Comparison of ENCODE assay signal across 18 cellular contexts in genomic region chr10:88828310-88828709, GRCh38. TPM values are rescaled to one million over a fixed set of nuclear protein-coding genes. Genes with fewer than 3 reads are reported as not detected.
"Had no signal": no experiment of that assay in that cellular context is flagged by ENCODE, and none has a peak within 500 bp of the region (broad histone marks: within the 10 kb centered on the region; RNA-seq: fewer than 3 reads in every experiment).

No MANE protein-coding gene starts in this region.

- H3K27ac Mint-ChIP-seq: activated naive CD8-positive, alpha-beta T cell treated with anti-CD3 and anti-CD28 coated beads, Interleukin-2, amount 10 ng/mL, durations not matched to agents 7 days and 5 days; T-helper 1 cell treated with Interleukin-12 subunit alpha and Interleukin-12 subunit beta and Interleukin-4 antibody, amounts not matched to agents 30 μg/mL and 1 μg/mL, for 36 hours had no signal

- DNase-seq: activated naive CD8-positive, alpha-beta T cell treated with anti-CD3 and anti-CD28 coated beads, Interleukin-2, amount 10 ng/mL, durations not matched to agents 7 days and 5 days; body of pancreas; caudate nucleus; dorsolateral prefrontal cortex; heart left ventricle; mesendoderm; naive thymus-derived CD4-positive, alpha-beta T cell; ovary; psoas muscle; right cardiac atrium; stimulated activated CD4-positive, alpha-beta T cell treated with anti-CD3 and anti-CD28 coated beads, Interleukin-4, amount 100 ng/mL, for 1 hour; upper lobe of right lung had no signal

- H3K27me3 Mint-ChIP-seq: activated naive CD8-positive, alpha-beta T cell treated with anti-CD3 and anti-CD28 coated beads, Interleukin-2, amount 10 ng/mL, durations not matched to agents 7 days and 5 days; naive thymus-derived CD4-positive, alpha-beta T cell had no signal

- H3K9me3 Mint-ChIP-seq: activated naive CD8-positive, alpha-beta T cell treated with anti-CD3 and anti-CD28 coated beads, Interleukin-2, amount 10 ng/mL, durations not matched to agents 7 days and 5 days; T-helper 1 cell treated with Interleukin-12 subunit alpha and Interleukin-12 subunit beta and Interleukin-4 antibody, amounts not matched to agents 30 μg/mL and 1 μg/mL, for 36 hours had no signal

- ATAC-seq: body of pancreas; gastroesophageal sphincter; heart left ventricle; naive thymus-derived CD4-positive, alpha-beta T cell; psoas muscle; right cardiac atrium; upper lobe of right lung had no signal

- H3K4me3 Mint-ChIP-seq: activated naive CD8-positive, alpha-beta T cell treated with anti-CD3 and anti-CD28 coated beads, Interleukin-2, amount 10 ng/mL, durations not matched to agents 7 days and 5 days; T-helper 1 cell treated with Interleukin-12 subunit alpha and Interleukin-12 subunit beta and Interleukin-4 antibody, amounts not matched to agents 30 μg/mL and 1 μg/mL, for 36 hours had no signal

RNA-seq across cellular contexts. Expression of gene ANKRD22, which starts 23.3 kb away (rescaled TPM):
- total RNA-seq: activated naive CD8-positive, alpha-beta T cell treated with anti-CD3 and anti-CD28 coated beads, Interleukin-2, amount 10 ng/mL, durations not matched to agents 7 days and 5 days; psoas muscle; thoracic aorta had no signal

RNA-seq across cellular contexts. Expression of gene LIPM, which starts 25.8 kb away (rescaled TPM):
- total RNA-seq: activated naive CD8-positive, alpha-beta T cell treated with anti-CD3 and anti-CD28 coated beads, Interleukin-2, amount 10 ng/mL, durations not matched to agents 7 days and 5 days; body of pancreas; dorsolateral prefrontal cortex; epithelial cell of proximal tubule; gastroesophageal sphincter; heart left ventricle; kidney epithelial cell; mucosa of gallbladder; naive thymus-derived CD4-positive, alpha-beta T cell; ovary; psoas muscle; right cardiac atrium; thoracic aorta; upper lobe of right lung had no signal
